ENCODE assay signal across 2 cellular contexts in the genomic region with DNA sequence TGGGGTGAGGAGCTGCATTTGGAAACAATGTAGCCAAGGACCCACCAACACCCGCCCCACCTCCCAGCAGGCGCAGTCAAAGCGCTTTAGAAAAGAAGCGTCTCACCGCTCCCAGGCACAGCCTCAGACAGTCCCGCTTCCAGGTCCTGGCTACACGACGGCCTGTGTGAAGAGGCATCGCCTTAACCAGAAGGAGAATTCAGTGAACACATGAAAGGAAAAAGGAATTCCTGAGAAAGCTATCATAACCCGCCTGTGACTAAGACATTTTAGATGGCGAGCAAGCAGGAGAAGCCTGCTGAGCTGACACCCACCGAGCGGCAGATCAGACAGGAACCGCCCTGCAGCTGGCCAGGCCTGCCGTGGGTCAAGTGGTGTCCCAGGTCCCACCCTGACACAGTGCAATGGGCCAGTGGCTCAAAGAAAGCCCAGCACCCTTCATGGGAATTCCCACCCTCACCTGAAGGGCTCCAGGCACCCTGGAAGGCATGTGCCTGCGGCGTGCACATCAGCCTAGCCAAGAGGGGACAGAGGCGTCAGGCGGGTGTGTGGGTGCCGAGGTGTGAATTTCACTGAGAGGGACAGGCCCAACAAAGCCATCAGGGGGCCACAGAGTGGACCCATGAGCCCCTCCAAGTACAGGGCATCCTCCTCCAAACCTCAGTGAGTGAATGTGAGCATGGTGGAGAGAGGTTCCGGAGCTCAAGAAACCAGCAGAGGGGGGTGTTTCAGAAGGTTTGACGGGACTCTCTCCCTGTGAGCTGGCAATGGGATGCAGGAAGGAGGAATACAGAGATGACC.
TF ChIP-seq lines count a peak whose summit lies in the region.

No MANE protein-coding gene starts in this region.

TF ChIP-seq in HCT116, 20 proteins besides CTCF, POLR2A, EP300 and RAD21:
- TF ChIP-seq ELF1 (IDR thresholded peaks at IDR 0.05; ENCODE audit: borderline replicate concordance, low read depth): no peak
- TF ChIP-seq, protein P1, sequence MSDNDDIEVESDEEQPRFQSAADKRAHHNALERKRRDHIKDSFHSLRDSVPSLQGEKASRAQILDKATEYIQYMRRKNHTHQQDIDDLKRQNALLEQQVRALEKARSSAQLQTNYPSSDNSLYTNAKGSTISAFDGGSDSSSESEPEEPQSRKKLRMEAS (IDR thresholded peaks at IDR 0.05): peak; percentile 48
- no peak for TF ChIP-seq ZFX (IDR thresholded peaks at IDR 0.05)
- TF ChIP-seq YY1 (IDR thresholded peaks at IDR 0.05; ENCODE audit: extremely low read depth, insufficient replicate concordance, low read depth, low read length): no peak
- TF ChIP-seq SP1 (IDR thresholded peaks at IDR 0.05; ENCODE audit: low read depth): peak; percentile 26; the same call in 1 of the 2 replicates
- TF ChIP-seq, protein P2, sequence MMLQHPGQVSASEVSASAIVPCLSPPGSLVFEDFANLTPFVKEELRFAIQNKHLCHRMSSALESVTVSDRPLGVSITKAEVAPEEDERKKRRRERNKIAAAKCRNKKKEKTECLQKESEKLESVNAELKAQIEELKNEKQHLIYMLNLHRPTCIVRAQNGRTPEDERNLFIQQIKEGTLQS (IDR thresholded peaks at IDR 0.05): no peak
- 0 out of 2 replicates have a peak, but pooled peaks have one; percentile 19 for TF ChIP-seq FOSL1 (IDR thresholded peaks at IDR 0.05; ENCODE audit: low read depth)
- TF ChIP-seq ZNF274 (IDR thresholded peaks at IDR 0.05; ENCODE audit: low read depth, low read length): no peak
- no peak for TF ChIP-seq EZH2 (IDR thresholded peaks at IDR 0.05)
- TF ChIP-seq, protein P3, sequence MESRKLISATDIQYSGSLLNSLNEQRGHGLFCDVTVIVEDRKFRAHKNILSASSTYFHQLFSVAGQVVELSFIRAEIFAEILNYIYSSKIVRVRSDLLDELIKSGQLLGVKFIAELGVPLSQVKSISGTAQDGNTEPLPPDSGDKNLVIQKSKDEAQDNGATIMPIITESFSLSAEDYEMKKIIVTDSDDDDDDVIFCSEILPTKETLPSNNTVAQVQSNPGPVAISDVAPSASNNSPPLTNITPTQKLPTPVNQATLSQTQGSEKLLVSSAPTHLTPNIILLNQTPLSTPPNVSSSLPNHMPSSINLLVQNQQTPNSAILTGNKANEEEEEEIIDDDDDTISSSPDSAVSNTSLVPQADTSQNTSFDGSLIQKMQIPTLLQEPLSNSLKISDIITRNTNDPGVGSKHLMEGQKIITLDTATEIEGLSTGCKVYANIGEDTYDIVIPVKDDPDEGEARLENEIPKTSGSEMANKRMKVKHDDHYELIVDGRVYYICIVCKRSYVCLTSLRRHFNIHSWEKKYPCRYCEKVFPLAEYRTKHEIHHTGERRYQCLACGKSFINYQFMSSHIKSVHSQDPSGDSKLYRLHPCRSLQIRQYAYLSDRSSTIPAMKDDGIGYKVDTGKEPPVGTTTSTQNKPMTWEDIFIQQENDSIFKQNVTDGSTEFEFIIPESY (IDR thresholded peaks at IDR 0.05; ENCODE audit: extremely low read depth, insufficient replicate concordance, low read length): no peak
- TF ChIP-seq SIN3A (IDR thresholded peaks at IDR 0.05; ENCODE audit: low read depth): no peak
- TF ChIP-seq SRF (IDR thresholded peaks at IDR 0.05; ENCODE audit: low read depth): no peak
- peak; percentile 87 for TF ChIP-seq TCF7L2 (IDR thresholded peaks at IDR 0.05; ENCODE audit: borderline replicate concordance, extremely low read depth, insufficient read depth, insufficient read length)

TF ChIP-seq in K562, 482 proteins besides CTCF, POLR2A, EP300 and RAD21:
- TF ChIP-seq CHCHD3 (CRISPR knock-in tag; IDR thresholded peaks at IDR 0.05): no peak
- TF ChIP-seq EWSR1 (IDR thresholded peaks at IDR 0.05; ENCODE audit: borderline replicate concordance, low read depth, partially characterized antibody): no peak
- no peak for TF ChIP-seq GATAD2A (IDR thresholded peaks at IDR 0.05)
- TF ChIP-seq JUNB (CRISPR knock-in tag; conservative IDR thresholded peaks at IDR 0.05): no peak
- TF ChIP-seq MIER1 (IDR thresholded peaks at IDR 0.05; ENCODE audit: low read depth): no peak
- no peak for TF ChIP-seq ZKSCAN8 (CRISPR knock-in tag; IDR thresholded peaks at IDR 0.05)
- TF ChIP-seq, protein P4, sequence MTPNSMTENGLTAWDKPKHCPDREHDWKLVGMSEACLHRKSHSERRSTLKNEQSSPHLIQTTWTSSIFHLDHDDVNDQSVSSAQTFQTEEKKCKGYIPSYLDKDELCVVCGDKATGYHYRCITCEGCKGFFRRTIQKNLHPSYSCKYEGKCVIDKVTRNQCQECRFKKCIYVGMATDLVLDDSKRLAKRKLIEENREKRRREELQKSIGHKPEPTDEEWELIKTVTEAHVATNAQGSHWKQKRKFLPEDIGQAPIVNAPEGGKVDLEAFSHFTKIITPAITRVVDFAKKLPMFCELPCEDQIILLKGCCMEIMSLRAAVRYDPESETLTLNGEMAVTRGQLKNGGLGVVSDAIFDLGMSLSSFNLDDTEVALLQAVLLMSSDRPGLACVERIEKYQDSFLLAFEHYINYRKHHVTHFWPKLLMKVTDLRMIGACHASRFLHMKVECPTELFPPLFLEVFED (CRISPR knock-in tag; conservative IDR thresholded peaks at IDR 0.05): no peak
- no peak for TF ChIP-seq SRSF9 (IDR thresholded peaks at IDR 0.05; ENCODE audit: borderline replicate concordance, low read depth, low read length)
- no peak for TF ChIP-seq E2F3 (CRISPR knock-in tag; IDR thresholded peaks at IDR 0.05)
- no peak for TF ChIP-seq POLR2B (IDR thresholded peaks at IDR 0.05; ENCODE audit: low read depth, partially characterized antibody)
- TF ChIP-seq, protein P5, sequence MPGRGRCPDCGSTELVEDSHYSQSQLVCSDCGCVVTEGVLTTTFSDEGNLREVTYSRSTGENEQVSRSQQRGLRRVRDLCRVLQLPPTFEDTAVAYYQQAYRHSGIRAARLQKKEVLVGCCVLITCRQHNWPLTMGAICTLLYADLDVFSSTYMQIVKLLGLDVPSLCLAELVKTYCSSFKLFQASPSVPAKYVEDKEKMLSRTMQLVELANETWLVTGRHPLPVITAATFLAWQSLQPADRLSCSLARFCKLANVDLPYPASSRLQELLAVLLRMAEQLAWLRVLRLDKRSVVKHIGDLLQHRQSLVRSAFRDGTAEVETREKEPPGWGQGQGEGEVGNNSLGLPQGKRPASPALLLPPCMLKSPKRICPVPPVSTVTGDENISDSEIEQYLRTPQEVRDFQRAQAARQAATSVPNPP (IDR thresholded peaks at IDR 0.05; ENCODE audit: borderline replicate concordance, insufficient read depth, insufficient read length): no peak
